Comparison of ENCODE assay signal across 29 cellular contexts in genomic region chr15:50098576-50098975, GRCh38. TPM values are rescaled to one million over a fixed set of nuclear protein-coding genes. Genes with fewer than 3 reads are reported as not detected.
"Had no signal": no experiment of that assay in that cellular context is flagged by ENCODE, and none has a peak within 500 bp of the region (broad histone marks: within the 10 kb centered on the region; RNA-seq: fewer than 3 reads in every experiment).

No MANE protein-coding gene starts in this region.

- DNase-seq: activated CD4-positive, alpha-beta T cell treated with anti-CD3 and anti-CD28 coated beads for 1 hour; activated CD4-positive, alpha-beta T cell treated with anti-CD3 and anti-CD28 coated beads, Interleukin-2, amount 10 ng/mL, durations not matched to agents 7 days and 5 days; activated CD8-positive, alpha-beta T cell treated with anti-CD3 and anti-CD28 coated beads for 36 hours; activated naive CD4-positive, alpha-beta T cell treated with Interleukin-2 at 50 U/mL for 16 hours; activated T-cell treated with anti-CD3 and anti-CD28 coated beads, Interleukin-2, amount 50 U/mL, for 4 hours; adrenal gland; left lung; lower lobe of right lung; mesendoderm; psoas muscle; stimulated activated CD4-positive, alpha-beta T cell treated with anti-CD3 and anti-CD28 coated beads, Interleukin-1b, Interleukin-23, amount 100 ng/mL, for 48 hours; stimulated activated CD4-positive, alpha-beta T cell treated with anti-CD3 and anti-CD28 coated beads, Interleukin-4, amount 100 ng/mL, for 4 hours; stimulated activated CD8-positive, alpha-beta memory T cell treated with anti-CD3 and anti-CD28 coated beads, Interleukin-4, amount 100 ng/mL, for 48 hours; stimulated activated naive CD8-positive, alpha-beta T cell treated with anti-CD3 and anti-CD28 coated beads, Interleukin-15, amount 100 ng/mL, for 72 hours; SW 1271; T-helper 9 cell; tibial artery had no signal

- H3K4me2 ChIP-seq: smooth muscle cell had no signal

- H3K27me3 Mint-ChIP-seq: activated naive CD8-positive, alpha-beta T cell; brain; stimulated activated memory B cell treated with anti-CD40 and anti-IgM and Interleukin-4, amounts not matched to agents 10 μg/mL and 1 μg/mL and 100 μg/mL, for 72 hours had no signal

- H3K79me2 ChIP-seq: parathyroid adenoma had no signal

- H3K36me3 ChIP-seq: adrenal gland, ascending aorta, cardiac muscle cell, left lung, lower lobe of right lung, right atrium auricular region, tibial artery had no signal

- H3K4me3 ChIP-seq: adrenal gland, ascending aorta, cardiac muscle cell, coronary artery, left lung, lower lobe of right lung, psoas muscle, right atrium auricular region, smooth muscle cell, tibial artery had no signal

- H3K27me3 ChIP-seq: adrenal gland, ascending aorta, left lung, right atrium auricular region, tibial artery had no signal

- H3K27ac Mint-ChIP-seq: activated CD4-positive, alpha-beta T cell treated with anti-CD3 and anti-CD28 coated beads, Interleukin-2, amount 10 ng/mL, durations not matched to agents 7 days and 5 days; activated CD8-positive, alpha-beta T cell treated with anti-CD3 and anti-CD28 coated beads for 36 hours; activated naive CD8-positive, alpha-beta T cell; brain; nephron; stimulated activated memory B cell treated with anti-CD40 and anti-IgM and Interleukin-4, amounts not matched to agents 10 μg/mL and 1 μg/mL and 100 μg/mL, for 72 hours; stimulated activated naive CD8-positive, alpha-beta T cell treated with anti-CD3 and anti-CD28 coated beads, Interleukin-15, amount 100 ng/mL, for 72 hours; T-helper 1 cell treated with Interleukin-12 subunit alpha and Interleukin-12 subunit beta and Interleukin-4 antibody, amounts not matched to agents 30 μg/mL and 1 μg/mL, for 36 hours had no signal

- H3K9ac ChIP-seq: parathyroid adenoma had no signal

- H2AFZ ChIP-seq: parathyroid adenoma had no signal

- H3K4me1 ChIP-seq: adrenal gland, ascending aorta, parathyroid adenoma, psoas muscle, right atrium auricular region, tibial artery had no signal

- H3K4me3 Mint-ChIP-seq: activated CD4-positive, alpha-beta T cell treated with anti-CD3 and anti-CD28 coated beads, Interleukin-2, amount 10 ng/mL, durations not matched to agents 7 days and 5 days; activated CD8-positive, alpha-beta T cell treated with anti-CD3 and anti-CD28 coated beads for 36 hours; activated naive CD8-positive, alpha-beta T cell; activated T-cell treated with anti-CD3 and anti-CD28 coated beads, Interleukin-2, amount 50 U/mL, for 4 hours; brain; nephron; stimulated activated memory B cell treated with anti-CD40 and anti-IgM and Interleukin-4, amounts not matched to agents 10 μg/mL and 1 μg/mL and 100 μg/mL, for 72 hours; stimulated activated naive CD8-positive, alpha-beta T cell treated with anti-CD3 and anti-CD28 coated beads, Interleukin-15, amount 100 ng/mL, for 72 hours; T-helper 1 cell treated with Interleukin-12 subunit alpha and Interleukin-12 subunit beta and Interleukin-4 antibody, amounts not matched to agents 30 μg/mL and 1 μg/mL, for 36 hours had no signal

- H3K9me3 ChIP-seq: adrenal gland, ascending aorta, left lung, lower lobe of right lung, psoas muscle, right atrium auricular region, tibial artery had no signal

- H3K9me3 Mint-ChIP-seq: activated CD8-positive, alpha-beta T cell treated with anti-CD3 and anti-CD28 coated beads for 36 hours; activated T-cell treated with anti-CD3 and anti-CD28 coated beads, Interleukin-2, amount 50 U/mL, for 4 hours had no signal

- ATAC-seq: activated CD8-positive, alpha-beta T cell treated with anti-CD3 and anti-CD28 coated beads for 36 hours; activated T-cell treated with anti-CD3 and anti-CD28 coated beads, Interleukin-2, amount 50 U/mL, for 4 hours; left lung; lower lobe of right lung; psoas muscle; stimulated activated memory B cell treated with anti-CD40 and anti-IgM and Interleukin-4, amounts not matched to agents 10 μg/mL and 1 μg/mL and 100 μg/mL, for 72 hours; stimulated activated naive CD8-positive, alpha-beta T cell treated with anti-CD3 and anti-CD28 coated beads, Interleukin-15, amount 100 ng/mL, for 72 hours had no signal

- H3K4me1 Mint-ChIP-seq: brain; nephron; stimulated activated memory B cell treated with anti-CD40 and anti-IgM and Interleukin-4, amounts not matched to agents 10 μg/mL and 1 μg/mL and 100 μg/mL, for 72 hours had no signal

- H3K27ac ChIP-seq: adrenal gland, ascending aorta, cardiac muscle cell, coronary artery, left lung, lower lobe of right lung, parathyroid adenoma, psoas muscle, right atrium auricular region, tibial artery had no signal

- H3K36me3 Mint-ChIP-seq: activated naive CD8-positive, alpha-beta T cell; brain; stimulated activated memory B cell treated with anti-CD40 and anti-IgM and Interleukin-4, amounts not matched to agents 10 μg/mL and 1 μg/mL and 100 μg/mL, for 72 hours had no signal

RNA-seq across cellular contexts. Expression of gene ATP8B4, which starts 20.5 kb away (rescaled TPM):
- total RNA-seq: endothelial cell of umbilical vein had no signal
- polyA plus RNA-seq: endothelial cell of umbilical vein had no signal
